In genomic region chr2:176621350-176621749, GRCh38 we compare ENCODE assay signal across 23 cellular contexts.
"Had no signal": no experiment of that assay in that cellular context is flagged by ENCODE, and none has a peak within 500 bp of the region (broad histone marks: within the 10 kb centered on the region; RNA-seq: fewer than 3 reads in every experiment).

No MANE protein-coding gene starts in this region.

- H3K4me3 ChIP-seq: MG63, SJSA1, SK-N-MC had no signal

- H3K4me1 ChIP-seq: SJSA1 had no signal

- H3K36me3 ChIP-seq: MG63 had no signal

- DNase-seq: Karpas-422, KG1, MG63, NCI-H1092, NCI-H1436, NCI-H187, NCI-H2029, NCI-H2081 treated with DMSO at 0.1 percent for 48 hours, NCI-H2171, NCI-H226, NCI-H446, NCI-H510A, NCI-H526, NCI-H82, Right ventricle myocardium superior, RPMI8226, SIG-M5, T-cell had no signal

- ATAC-seq: T-cell had no signal

- FAIRE-seq: HTR-8/SVneo, RCC 7860 had no signal

- H3K27ac ChIP-seq: HL-60, SJSA1, SK-N-MC had no signal

- H3K9me3 ChIP-seq: MG63, SJSA1 had no signal

- H3K27me3 ChIP-seq: MG63, SJSA1 had no signal
